In genomic region chr12:94286580-94287244, GRCh38 we compare ENCODE assay signal across 24 cellular contexts.
DNase-seq lines count a peak whose midpoint lies in the region; ATAC-seq and TF ChIP-seq lines count a peak whose summit lies in the region.
"Had no signal": no experiment of that assay in that cellular context is flagged by ENCODE, and none has a peak within 500 bp of the region (broad histone marks: within the 10 kb centered on the region; RNA-seq: fewer than 3 reads in every experiment).

No MANE protein-coding gene starts in this region.

- H3K4me2 ChIP-seq in BLaER1 (peak overlapping the region; percentile 45), GM23338 (peak overlapping the region; percentile 64)

- H3K4me1 Mint-ChIP-seq in GM23338, result peaks cover 53% of the 10 kb centered on the region

- H3F3A ChIP-seq in GM23338 (replicated peaks; ENCODE audit: low read depth), result no peaks in the 10 kb centered on the region

- peaks cover 15% of the 10 kb centered on the region for H3K27me3 Mint-ChIP-seq in GM23338 (ENCODE audit: insufficient read depth, low read depth, poor library complexity)
- H3K27me3 Mint-ChIP-seq: activated CD4-positive, alpha-beta memory T cell treated with anti-CD3 and anti-CD28 coated beads, Interleukin-2, amount 10 ng/mL, durations not matched to agents 7 days and 5 days; activated naive CD4-positive, alpha-beta T cell treated with anti-CD3 and anti-CD28 coated beads, Interleukin-2, amount 10 ng/mL, durations not matched to agents 7 days and 5 days; CD4-positive, alpha-beta memory T cell had no signal

- ATAC-seq in GM23338 (peak; percentile 40), mucosa of descending colon (peak; percentile 65), GM18907 (IDR thresholded peaks at IDR 0.05; ENCODE audit: unreplicated experiment) (no peak)
- ATAC-seq: lower lobe of right lung, right lobe of liver had no signal

- peaks cover 43% of the 10 kb centered on the region for H3K4me1 ChIP-seq in BLaER1
- H3K4me1 ChIP-seq in GM23338 (ENCODE audit: insufficient read depth), result peaks cover 33% of the 10 kb centered on the region
- H3K4me1 ChIP-seq in mucosa of descending colon (ENCODE audit: low read depth), result peaks cover 13% of the 10 kb centered on the region

- peak overlapping the region; percentile 56 for H3K27ac Mint-ChIP-seq in GM23338
- H3K27ac Mint-ChIP-seq: activated CD4-positive, alpha-beta memory T cell treated with anti-CD3 and anti-CD28 coated beads, Interleukin-2, amount 10 ng/mL, durations not matched to agents 7 days and 5 days; activated naive CD4-positive, alpha-beta T cell treated with anti-CD3 and anti-CD28 coated beads, Interleukin-2, amount 10 ng/mL, durations not matched to agents 7 days and 5 days had no signal

- no peak for DNase-seq in GM23338 (ENCODE audit: low spot score)
- peak; percentile 65 for DNase-seq in SK-N-DZ (ENCODE audit: low spot score)
- no peak for DNase-seq in mucosa of descending colon
- DNase-seq in UCSD-AML1 (lab: John Stamatoyannopoulos, UW; ENCODE audit: unreplicated experiment), result no peak
- DNase-seq in inferior parietal cortex (ENCODE audit: extremely low spot score), result no peak
- DNase-seq: activated CD4-positive, alpha-beta memory T cell treated with anti-CD3 and anti-CD28 coated beads, Interleukin-2, amount 10 ng/mL, durations not matched to agents 7 days and 5 days; activated CD4-positive, alpha-beta T cell treated with anti-CD3 and anti-CD28 coated beads for 1 hour; activated CD8-positive, alpha-beta memory T cell treated with anti-CD3 and anti-CD28 coated beads, Interleukin-2, amount 50 U/mL, for 48 hours; activated naive CD4-positive, alpha-beta T cell treated with anti-CD3 and anti-CD28 coated beads, Interleukin-2, amount 10 ng/mL, durations not matched to agents 7 days and 5 days; amniotic stem cell; CD4-positive, alpha-beta memory T cell; effector memory CD4-positive, alpha-beta T cell; GOT3; kidney glomerular epithelial cell; lower lobe of right lung; NCI-H526; right lobe of liver; RPMI8226; stimulated activated CD4-positive, alpha-beta T cell treated with anti-CD3 and anti-CD28 coated beads, Interleukin-4, amount 100 ng/mL, for 1 hour; upper lobe of left lung had no signal

- no peaks in the 10 kb centered on the region for H3K9me3 ChIP-seq in BLaER1
- no peaks in the 10 kb centered on the region for H3K9me3 ChIP-seq in mucosa of descending colon
- H3K9me3 ChIP-seq: lower lobe of right lung, right lobe of liver, SJSA1, upper lobe of left lung had no signal

- H3K4me3 Mint-ChIP-seq in GM23338, result no peak overlapping the region
- H3K4me3 Mint-ChIP-seq: activated CD4-positive, alpha-beta memory T cell treated with anti-CD3 and anti-CD28 coated beads, Interleukin-2, amount 10 ng/mL, durations not matched to agents 7 days and 5 days; activated naive CD4-positive, alpha-beta T cell treated with anti-CD3 and anti-CD28 coated beads, Interleukin-2, amount 10 ng/mL, durations not matched to agents 7 days and 5 days; CD4-positive, alpha-beta memory T cell; neural crest cell had no signal

- H4K20me1 ChIP-seq in BLaER1 (no peaks in the 10 kb centered on the region), GM23338 (replicated peaks; ENCODE audit: insufficient read depth) (no peaks in the 10 kb centered on the region)

- H2AFZ ChIP-seq in GM23338, result no peak overlapping the region

- H3K9me2 ChIP-seq in GM23338 (ENCODE audit: insufficient read depth), result no peaks in the 10 kb centered on the region

- TF ChIP-seq CTCF in GM23338 (conservative IDR thresholded peaks at IDR 0.05; ENCODE audit: low read depth in 2 of 2), result no peak
- no peak for TF ChIP-seq CTCF in mucosa of descending colon (IDR thresholded peaks at IDR 0.05)

- no peaks in the 10 kb centered on the region for H3K36me3 Mint-ChIP-seq in GM23338 (ENCODE audit: low read depth)

- H3K9ac ChIP-seq in BLaER1, result no peak overlapping the region

- H3K4me3 ChIP-seq in BLaER1, result no peak overlapping the region
- H3K4me3 ChIP-seq in GM23338, result no peak overlapping the region
- no peak overlapping the region for H3K4me3 ChIP-seq in mucosa of descending colon
- H3K4me3 ChIP-seq: lower lobe of right lung, right lobe of liver, SJSA1, upper lobe of left lung had no signal

- no peaks in the 10 kb centered on the region for H3K9me3 Mint-ChIP-seq in GM23338
- H3K9me3 Mint-ChIP-seq: activated CD4-positive, alpha-beta memory T cell treated with anti-CD3 and anti-CD28 coated beads, Interleukin-2, amount 10 ng/mL, durations not matched to agents 7 days and 5 days; activated naive CD4-positive, alpha-beta T cell treated with anti-CD3 and anti-CD28 coated beads, Interleukin-2, amount 10 ng/mL, durations not matched to agents 7 days and 5 days; CD4-positive, alpha-beta memory T cell; neural crest cell had no signal

- H3K27me3 ChIP-seq in BLaER1, result no peaks in the 10 kb centered on the region
- no peaks in the 10 kb centered on the region for H3K27me3 ChIP-seq in GM23338 (ENCODE audit: insufficient read depth)
- H3K27me3 ChIP-seq: right lobe of liver, SJSA1, upper lobe of left lung had no signal

- H3K36me3 ChIP-seq in BLaER1 (no peaks in the 10 kb centered on the region), GM23338 (ENCODE audit: insufficient read depth) (no peaks in the 10 kb centered on the region), mucosa of descending colon (ENCODE audit: low read depth) (no peaks in the 10 kb centered on the region)
- H3K36me3 ChIP-seq: right lobe of liver, SJSA1 had no signal

- H3K27ac ChIP-seq in BLaER1, result no peak overlapping the region
- H3K27ac ChIP-seq in GM23338 (ENCODE audit: low read depth), result peak overlapping the region; percentile 11; the same call in 1 of the 2 replicates
- H3K27ac ChIP-seq: lower lobe of right lung, right lobe of liver, SJSA1, upper lobe of left lung had no signal

- intact Hi-C loops in mucosa of descending colon (cut with DNase I, micrococcal nuclease), result no loop called here

- H3K79me2 ChIP-seq in GM23338 (replicated peaks; ENCODE audit: insufficient read depth), result no peaks in the 10 kb centered on the region

TF ChIP-seq in GM23338, 12 proteins besides CTCF, POLR2A, EP300 and RAD21:
- TF ChIP-seq ZNF331 (CRISPR knock-in tag; IDR thresholded peaks at IDR 0.05; ENCODE audit: low read depth) (no peak), STAT1 (IDR thresholded peaks at IDR 0.05; ENCODE audit: unreplicated experiment) (no peak), ETS1 (IDR thresholded peaks at IDR 0.05) (no peak)
